Comparison of ENCODE assay signal across 8 cellular contexts in the genomic region with DNA sequence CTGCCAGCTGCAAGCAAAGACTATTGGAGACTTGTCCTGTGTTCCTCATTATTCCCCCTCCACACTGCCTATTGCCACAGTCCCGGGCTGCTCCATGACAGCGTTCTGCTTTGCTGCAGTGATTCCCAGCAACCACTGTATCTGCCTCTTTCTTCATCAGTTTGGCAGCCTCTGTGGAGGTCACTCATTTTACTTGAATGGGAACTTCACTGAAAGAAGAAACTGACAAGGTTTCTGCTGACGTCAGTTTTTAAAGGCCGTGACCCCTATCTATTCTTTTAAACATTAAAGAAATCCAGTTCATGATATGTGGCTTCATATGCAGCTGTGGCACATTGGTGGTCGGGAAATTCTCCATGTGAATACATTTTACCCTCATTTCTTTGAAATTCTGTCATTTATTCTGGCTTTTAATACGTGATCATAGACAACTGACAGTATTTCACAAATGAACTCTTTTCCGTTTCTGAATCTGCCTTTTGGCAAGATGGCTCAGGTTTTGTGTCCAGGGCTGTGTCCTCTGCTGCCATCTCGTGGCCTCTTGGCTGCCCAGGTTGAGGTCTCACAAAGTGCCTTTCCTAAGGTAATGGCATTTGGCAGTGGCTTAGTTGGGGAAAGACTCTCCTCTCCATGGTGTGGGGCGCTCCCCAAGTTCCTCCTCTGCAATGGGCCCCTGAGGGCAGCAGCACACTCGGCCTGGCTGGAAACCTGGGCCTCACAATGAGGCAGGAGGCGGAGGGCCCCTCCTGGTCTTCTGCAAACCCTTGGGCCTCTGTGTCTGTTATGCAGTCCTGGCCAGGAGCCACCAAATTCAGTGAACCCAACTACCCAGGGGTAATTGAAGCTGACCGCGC. TPM values are rescaled to one million over a fixed set of nuclear protein-coding genes. Genes with fewer than 3 reads are reported as not detected.
A peak's percentile ranks its signal among the peaks of the same experiment; 100 is the strongest.
DNase-seq lines count a peak whose midpoint lies in the region; ATAC-seq and TF ChIP-seq lines count a peak whose summit lies in the region.

No MANE protein-coding gene starts in this region.

- peaks cover 13% of the 10 kb centered on the region for H3K27me3 Mint-ChIP-seq in CD4-positive, CD25-positive, alpha-beta regulatory T cell

- peak overlapping the region; percentile 47 for H3K4me3 ChIP-seq in CD4-positive, CD25-positive, alpha-beta regulatory T cell (ENCODE audit: low read depth, low read length)
- H3K4me3 ChIP-seq in HUES48 (ENCODE audit: low read depth, low read length) (no peak overlapping the region; the same call in 1 of the 2 replicates), epithelial cell of proximal tubule (ENCODE audit: low read depth, low read length) (no peak overlapping the region)

- no peaks in the 10 kb centered on the region for H3K9me3 ChIP-seq in CD4-positive, CD25-positive, alpha-beta regulatory T cell (ENCODE audit: control insufficient read depth in 2 of 2, low read length in 2 of 2)
- no peaks in the 10 kb centered on the region for H3K9me3 ChIP-seq in HUES48 (ENCODE audit: control insufficient read depth, insufficient read depth, low read length)

- H3K9ac ChIP-seq in HUES48 (ENCODE audit: low read depth, low read length): no peak overlapping the region

- H3K36me3 ChIP-seq in CD4-positive, CD25-positive, alpha-beta regulatory T cell (ENCODE audit: control insufficient read depth, insufficient read depth, low read length): no peaks in the 10 kb centered on the region
- no peaks in the 10 kb centered on the region for H3K36me3 ChIP-seq in HUES48 (ENCODE audit: control insufficient read depth, insufficient read depth, low read length)

- peak; percentile 95 for TF ChIP-seq CTCF in epithelial cell of proximal tubule (conservative IDR thresholded peaks at IDR 0.05; ENCODE audit: low read depth, low read length)

- peak overlapping the region in 2 of 3 donors; percentile 49 for H3K27ac Mint-ChIP-seq in CD4-positive, CD25-positive, alpha-beta regulatory T cell

- H3K27ac ChIP-seq in CD4-positive, CD25-positive, alpha-beta regulatory T cell (ENCODE audit: insufficient read depth, low read length, poor library complexity, severe bottlenecking): no peak overlapping the region
- H3K27ac ChIP-seq in HUES48 (ENCODE audit: low read depth, low read length): peak overlapping the region; percentile 64

- H3K9me3 Mint-ChIP-seq in CD4-positive, CD25-positive, alpha-beta regulatory T cell: no peaks in the 10 kb centered on the region

- no peak for ATAC-seq in CD4-positive, CD25-positive, alpha-beta regulatory T cell (ENCODE audit: low read depth in 2 of 2)
- no peak for ATAC-seq in GM19467 (IDR thresholded peaks at IDR 0.05; ENCODE audit: unreplicated experiment)

- peaks cover 19% of the 10 kb centered on the region for H3K4me1 ChIP-seq in CD4-positive, CD25-positive, alpha-beta regulatory T cell (ENCODE audit: control insufficient read depth, insufficient read depth, low read length, poor library complexity, severe bottlenecking)
- peaks cover 39% of the 10 kb centered on the region for H3K4me1 ChIP-seq in HUES48 (ENCODE audit: control insufficient read depth, insufficient read depth, low read length)

- H3K36me3 Mint-ChIP-seq in CD4-positive, CD25-positive, alpha-beta regulatory T cell: no peaks in the 10 kb centered on the region

- H3K27me3 ChIP-seq in CD4-positive, CD25-positive, alpha-beta regulatory T cell (ENCODE audit: control insufficient read depth, insufficient read depth, low read length): no peaks in the 10 kb centered on the region
- no peaks in the 10 kb centered on the region for H3K27me3 ChIP-seq in HUES48 (ENCODE audit: control insufficient read depth, insufficient read depth, low read length)

- peaks cover 13 to 34% (median 17%) of the 10 kb centered on the region in 4 donors for H3K4me1 Mint-ChIP-seq in CD4-positive, CD25-positive, alpha-beta regulatory T cell

- H3K4me3 Mint-ChIP-seq in CD4-positive, CD25-positive, alpha-beta regulatory T cell: peak overlapping the region in 3 of 4 donors; percentile 27 to 88 (median 39)

- DNase-seq in CD4-positive, CD25-positive, alpha-beta regulatory T cell: peak; percentile 63 to 83 (median 74)
- peak; percentile 66 for DNase-seq in NOMO-1 treated with dmso at 0.1 percent for 144 hours (lab: John Stamatoyannopoulos, UW; ENCODE audit: unreplicated experiment)
- peak; percentile 69 for DNase-seq in activated T-cell treated with anti-CD3 and anti-CD28 coated beads for 48 hours (ENCODE audit: low read depth)
- peak; percentile 48 for DNase-seq in epithelial cell of proximal tubule (ENCODE audit: low read depth)
- DNase-seq in myocyte (ENCODE audit: low read depth): peak; percentile 79
- peak; percentile 54 to 64 for DNase-seq in stimulated activated CD8-positive, alpha-beta memory T cell treated with anti-CD3 and anti-CD28 coated beads, Interleukin-7, amount 100 ng/mL, for 1 hour (ENCODE audit: low read depth in 2 of 2)

RNA-seq across cellular contexts. Expression of gene TMEM253, which starts 5.9 kb away (rescaled TPM):
- total RNA-seq in CD4-positive, CD25-positive, alpha-beta regulatory T cell: not detected
- polyA plus RNA-seq in CD4-positive, CD25-positive, alpha-beta regulatory T cell: not detected
- total RNA-seq in epithelial cell of proximal tubule: 0.43 TPM in 1 of 2 replicates, not detected in the other
- total RNA-seq in myocyte: 0.83 and 1.6 TPM in 2 replicates
- 1.0 TPM for polyA plus RNA-seq in myocyte (2012)

RNA-seq across cellular contexts. Expression of gene ZNF219, which starts 8.3 kb away (rescaled TPM):
- total RNA-seq in CD4-positive, CD25-positive, alpha-beta regulatory T cell: 5.0 TPM
- 1 to 10 TPM; 1.1 to 1.9 (median 1.3) TPM for polyA plus RNA-seq in CD4-positive, CD25-positive, alpha-beta regulatory T cell
- total RNA-seq in epithelial cell of proximal tubule (11.2 and 18.6 TPM in 2 replicates), myocyte (33.2 and 49.8 TPM in 2 replicates)
- 25.6 TPM for polyA plus RNA-seq in myocyte (2012)

RNA-seq across cellular contexts. Expression of gene ARHGEF40, which starts 36.6 kb away (rescaled TPM):
- total RNA-seq in CD4-positive, CD25-positive, alpha-beta regulatory T cell: 7.4 TPM
- under 1 TPM in 2 of 4 donors, not detected in 2; 0.07 to 0.64 TPM for polyA plus RNA-seq in CD4-positive, CD25-positive, alpha-beta regulatory T cell
- total RNA-seq in epithelial cell of proximal tubule: 24.2 and 42.7 TPM in 2 replicates
- total RNA-seq in myocyte: 45.2 and 67.3 TPM in 2 replicates
- polyA plus RNA-seq in myocyte (2012): 35.6 TPM

RNA-seq across cellular contexts. Expression of gene RNASE8, which starts 49.1 kb away (rescaled TPM):
- not detected for total RNA-seq in CD4-positive, CD25-positive, alpha-beta regulatory T cell
- polyA plus RNA-seq in CD4-positive, CD25-positive, alpha-beta regulatory T cell: not detected
- total RNA-seq in epithelial cell of proximal tubule (not detected in 2 replicates), myocyte (not detected in 2 replicates)
- not detected for polyA plus RNA-seq in myocyte (2012)

RNA-seq across cellular contexts. Expression of gene OR5AU1, which starts 49.1 kb away (rescaled TPM):
- total RNA-seq in CD4-positive, CD25-positive, alpha-beta regulatory T cell: not detected
- polyA plus RNA-seq in CD4-positive, CD25-positive, alpha-beta regulatory T cell: not detected
- total RNA-seq in epithelial cell of proximal tubule: not detected in 2 replicates
- not detected in 2 replicates for total RNA-seq in myocyte
- not detected for polyA plus RNA-seq in myocyte (2012)
